Comparison of ENCODE assay signal across 8 cellular contexts in genomic region chr4:74097631-74098550, GRCh38. TPM values are rescaled to one million over a fixed set of nuclear protein-coding genes. Genes with fewer than 3 reads are reported as not detected.
DNase-seq lines count a peak whose midpoint lies in the region; ATAC-seq and TF ChIP-seq lines count a peak whose summit lies in the region.

No MANE protein-coding gene starts in this region.

- H3K36me3 ChIP-seq in A673 (ENCODE audit: insufficient read depth, low read length, poor library complexity, severe bottlenecking) (no peaks in the 10 kb centered on the region), mucosa of descending colon (ENCODE audit: low read depth) (no peaks in the 10 kb centered on the region)

- TF ChIP-seq CTCF in A673 (conservative IDR thresholded peaks at IDR 0.05; ENCODE audit: low read depth, low read length) (no peak), HL-60 (IDR thresholded peaks at IDR 0.05; ENCODE audit: insufficient read depth, low read length) (no peak), mucosa of descending colon (IDR thresholded peaks at IDR 0.05) (no peak)

- H3K27ac ChIP-seq in A673 (ENCODE audit: low read depth, low read length, poor library complexity, severe bottlenecking) (no peak overlapping the region), HL-60 (replicated peaks) (no peak overlapping the region), cingulate gyrus (ENCODE audit: low read depth, low read length) (peak overlapping the region; percentile 33)

- intact Hi-C loops in A673 (cut with micrococcal nuclease; ENCODE audit: unreplicated experiment) (no loop called here), mucosa of descending colon (cut with DNase I, micrococcal nuclease) (no loop called here)

- CTCF ChIA-PET in A673 (lab: Charles Lee), result no interaction called here

- no peak for DNase-seq in A673 (ENCODE audit: low spot score)
- no peak for DNase-seq in HL-60 (ENCODE audit: low read depth in 1 of 2, low spot score in 1 of 2)
- peak in 2 of 3 donors; percentile 35 for DNase-seq in mucosa of descending colon
- no peak for DNase-seq in SIG-M5 treated with dmso at 0.1 percent for 504 hours (lab: John Stamatoyannopoulos, UW; ENCODE audit: unreplicated experiment)
- DNase-seq in pons (ENCODE audit: low spot score), result no peak
- DNase-seq in NCI-H1105 treated with DMSO at 0.1 percent for 48 hours (lab: John Stamatoyannopoulos, UW), result no peak

- H3K27me3 ChIP-seq in A673 (replicated peaks; ENCODE audit: insufficient read depth, low read depth, low read length, poor library complexity) (no peaks in the 10 kb centered on the region), HL-60 (ENCODE audit: insufficient read depth, poor library complexity, severe bottlenecking) (no peaks in the 10 kb centered on the region)

- H3K4me1 ChIP-seq in A673 (ENCODE audit: insufficient read depth, low read length, poor library complexity, severe bottlenecking) (no peaks in the 10 kb centered on the region), mucosa of descending colon (ENCODE audit: low read depth) (peaks cover 5% of the 10 kb centered on the region)

- BruUV-seq in A673 (replicated peaks; lab: Mats Ljungman, UMichigan), result no TSS peak

- POLR2A ChIA-PET in A673 (lab: Charles Lee; ENCODE audit: low non-redundant PET), result no interaction called here

- ATAC-seq in mucosa of descending colon, result peak; percentile 25
- ATAC-seq in GM18868 (IDR thresholded peaks at IDR 0.05; ENCODE audit: unreplicated experiment), result no peak

- no peaks in the 10 kb centered on the region for H3K9me3 ChIP-seq in A673 (ENCODE audit: low read depth, low read length, poor library complexity, severe bottlenecking)
- H3K9me3 ChIP-seq in mucosa of descending colon, result no peaks in the 10 kb centered on the region

- peak overlapping the region; percentile 53 for H3K4me3 ChIP-seq in A673 (ENCODE audit: low read depth, low read length, poor library complexity, severe bottlenecking)
- H3K4me3 ChIP-seq in HL-60 (replicated peaks; ENCODE audit: insufficient read depth, low read length), result peak overlapping the region; percentile 60
- no peak overlapping the region for H3K4me3 ChIP-seq in mucosa of descending colon

RNA-seq across cellular contexts. Expression of gene CXCL2, which starts 1.1 kb away (rescaled TPM):
- total RNA-seq in A673 (2021) (0.90 TPM in 1 of 2 replicates, not detected in the other), mucosa of descending colon (10 to 100 TPM in 1 of 3 donors, 1 to 10 TPM in 2; 3.2 to 30.7 (median 7.8) TPM)

RNA-seq across cellular contexts. Expression of gene CXCL3, which starts 59.4 kb away (rescaled TPM):
- total RNA-seq in A673 (2021), result 0.24 and 0.50 TPM in 2 replicates
- total RNA-seq in mucosa of descending colon, result 10 to 100 TPM in 1 of 3 donors, 1 to 10 TPM in 2; 2.7 to 30.8 (median 3.9) TPM

Comparison
In these comparisons a context has a peak if more than half of its experiments do, and no peak if none do; other contexts are left out.
1. DNase-seq: peak in mucosa of descending colon (2 of 3); none in A673 (single experiment), HL-60 (0 of 2), SIG-M5 treated with dmso at 0.1 percent for 504 hours (single experiment), pons (single experiment) and NCI-H1105 treated with DMSO at 0.1 percent for 48 hours (single experiment).